8 cellular contexts compared by ENCODE assay signal in genomic region chr6:76552268-76552667, GRCh38.
"Had no signal": no experiment of that assay in that cellular context is flagged by ENCODE, and none has a peak within 500 bp of the region (broad histone marks: within the 10 kb centered on the region; RNA-seq: fewer than 3 reads in every experiment).

No MANE protein-coding gene starts in this region.

- DNase-seq: GDM1, GF-D8 had no signal

- ATAC-seq: GM12878 had no signal

- FAIRE-seq: G401.6, GM12878, GM12891, GM12892, GM18507, GM19239 had no signal
